ENCODE assay signal across 9 cellular contexts in the genomic region with DNA sequence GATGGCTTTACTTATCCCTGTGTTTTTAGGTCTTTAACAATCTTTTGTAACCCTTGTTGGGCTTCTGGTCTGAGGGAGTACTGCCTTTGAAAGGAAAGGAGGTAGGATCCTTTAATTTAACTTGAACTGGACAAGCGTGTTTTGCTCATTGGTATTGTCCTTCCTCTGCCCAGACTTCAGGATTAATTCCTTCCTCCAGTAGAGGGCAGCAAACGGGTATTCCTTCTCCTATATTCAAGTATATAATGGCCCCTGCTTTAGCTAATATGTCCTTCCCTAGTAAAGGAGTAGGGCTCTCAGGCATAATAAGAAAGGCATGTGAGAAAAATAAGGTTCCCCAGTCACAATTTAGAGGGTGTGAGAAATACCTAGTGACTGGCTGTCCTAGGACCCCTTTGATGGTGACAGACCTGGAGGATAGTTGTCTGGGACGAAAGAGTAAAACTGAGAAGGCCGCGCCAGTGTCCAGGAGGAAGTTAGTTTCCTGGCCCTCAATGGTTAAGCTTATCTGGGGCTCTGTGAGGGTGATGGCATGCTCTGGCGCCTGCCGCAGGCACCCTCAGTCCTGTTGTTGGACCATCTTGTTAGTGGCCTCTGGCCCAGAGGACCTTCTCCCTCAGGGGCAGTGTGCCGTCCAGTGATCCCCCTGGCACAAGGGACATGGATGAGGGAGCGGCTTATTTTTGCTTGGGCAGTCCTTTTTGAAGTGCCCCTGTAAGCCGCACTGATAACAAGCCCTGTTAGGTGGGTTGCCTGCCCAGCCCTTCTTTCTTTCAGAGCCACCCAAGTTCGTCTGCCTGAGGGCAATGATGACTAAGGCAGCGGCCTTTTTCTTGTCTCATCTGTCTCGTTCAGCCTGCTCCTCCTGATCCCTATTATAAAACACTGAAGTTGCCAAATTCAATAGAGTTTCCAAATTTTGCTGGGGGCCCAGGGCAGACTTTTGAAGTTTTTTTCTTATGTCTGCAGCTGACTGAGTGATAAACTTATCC. TPM values are rescaled to one million over a fixed set of nuclear protein-coding genes. Genes with fewer than 3 reads are reported as not detected.
DNase-seq lines count a peak whose midpoint lies in the region; ATAC-seq and TF ChIP-seq lines count a peak whose summit lies in the region.
"Had no signal": no experiment of that assay in that cellular context is flagged by ENCODE, and none has a peak within 500 bp of the region (broad histone marks: within the 10 kb centered on the region; RNA-seq: fewer than 3 reads in every experiment).

No MANE protein-coding gene starts in this region.

- POLR2A ChIA-PET in BJ (lab: Charles Lee), result no interaction called here

- peak; percentile 19 for DNase-seq in BJ (ENCODE audit: low read depth)
- peak; percentile 32 to 65 for DNase-seq in HAP-1 (ENCODE audit: low spot score in 2 of 2)
- DNase-seq in OCI-M2 (lab: John Stamatoyannopoulos, UW; ENCODE audit: unreplicated experiment), result peak; percentile 5
- DNase-seq in brain pericyte (ENCODE audit: low read depth, low spot score), result peak; percentile 31
- DNase-seq in inferior parietal cortex (ENCODE audit: extremely low spot score), result peak; percentile 78
- peak; percentile 40 for DNase-seq in stimulated activated CD4-positive, alpha-beta T cell treated with anti-CD3 and anti-CD28 coated beads, Interleukin-4, amount 100 ng/mL, for 24 hours

- H3K36me3 ChIP-seq in BJ (ENCODE audit: control insufficient read depth, insufficient read depth, low read length) (no peaks in the 10 kb centered on the region), HAP-1 (replicated peaks) (no peaks in the 10 kb centered on the region)

- CTCF ChIA-PET in BJ (lab: Yijun Ruan, JAX), result interaction anchor here (0.6 to 5.7 kb wide), 9 partner anchors 11 to 237 kb away, joined by 3 to 22 read pairs (median 3); no protein-coding TSS in a partner anchor

- ATAC-seq in HG03097 (IDR thresholded peaks at IDR 0.05; ENCODE audit: low FRiP score, unreplicated experiment), result no peak
- ATAC-seq in HG02759 (IDR thresholded peaks at IDR 0.05; ENCODE audit: unreplicated experiment), result no peak

- in situ Hi-C loops in HAP-1 (cut with MboI; ENCODE audit: low sequenced_read_pairs), result no loop called here

- no peaks in the 10 kb centered on the region for H3K4me1 ChIP-seq in HAP-1

- no peak overlapping the region for H3K4me3 ChIP-seq in BJ (ENCODE audit: low read depth, low read length)
- no peak overlapping the region for H3K4me3 ChIP-seq in HAP-1

- H3K27me3 ChIP-seq in BJ (ENCODE audit: control insufficient read depth, insufficient read depth, low read length) (no peaks in the 10 kb centered on the region), HAP-1 (ENCODE audit: low read depth) (no peaks in the 10 kb centered on the region)

- H3K9me3 ChIP-seq in HAP-1, result no peaks in the 10 kb centered on the region

- TF ChIP-seq CTCF in BJ (IDR thresholded peaks at IDR 0.05; ENCODE audit: insufficient read depth, low read depth, low read length), result peak; percentile 59

RNA-seq across cellular contexts. Expression of a gene that starts 51.8 kb away (rescaled TPM):
- 2.1 and 2.2 TPM in 2 replicates for polyA plus RNA-seq in BJ (2011; rRNA removed)
- polyA minus RNA-seq in BJ (2011; rRNA and poly(A)+ RNA removed), result 0.98 and 2.1 TPM in 2 replicates

RNA-seq across cellular contexts. Expression of a gene that starts 52.0 kb away (rescaled TPM):
- polyA plus RNA-seq in BJ (2011; rRNA removed), result 35.5 and 61.1 TPM in 2 replicates
- polyA minus RNA-seq in BJ (2011; rRNA and poly(A)+ RNA removed), result 40.2 and 52.8 TPM in 2 replicates

RNA-seq across cellular contexts. Expression of a gene that starts 52.3 kb away (rescaled TPM):
- polyA plus RNA-seq in BJ (2011; rRNA removed), result 590 and 724 TPM in 2 replicates
- 207 and 313 TPM in 2 replicates for polyA minus RNA-seq in BJ (2011; rRNA and poly(A)+ RNA removed)
- polyA plus RNA-seq: IgD-negative memory B cell had no signal

Comparison
In these comparisons a context has a peak if more than half of its experiments do, and no peak if none do; other contexts are left out.
1. DNase-seq: peak in every context shown above with its lines; median percentile 78 in inferior parietal cortex; 48 in HAP-1; 40 in stimulated activated CD4-positive, alpha-beta T cell treated with anti-CD3 and anti-CD28 coated beads, Interleukin-4, amount 100 ng/mL, for 24 hours; 31 in brain pericyte; 19 in BJ; 5 in OCI-M2.